Comparison of ENCODE assay signal across 18 cellular contexts in genomic region chr6:15483060-15483459, GRCh38.
"Had no signal": no experiment of that assay in that cellular context is flagged by ENCODE, and none has a peak within 500 bp of the region (broad histone marks: within the 10 kb centered on the region; RNA-seq: fewer than 3 reads in every experiment).

No MANE protein-coding gene starts in this region.

- H3K27me3 ChIP-seq: brain microvascular endothelial cell, dorsolateral prefrontal cortex, esophagus squamous epithelium, gastroesophageal sphincter, sigmoid colon, suprapubic skin had no signal

- ATAC-seq: gastroesophageal sphincter, WTC11 had no signal

- H3K27ac Mint-ChIP-seq: activated CD4-positive, alpha-beta T cell treated with anti-CD3 and anti-CD28 coated beads, Interleukin-2, amount 10 ng/mL, durations not matched to agents 24 days and 14 days; memory B cell; T-helper 1 cell treated with Interleukin-12 subunit alpha and Interleukin-12 subunit beta and Interleukin-4 antibody, amounts not matched to agents 30 μg/mL and 1 μg/mL, for 36 hours; type B pancreatic cell; WTC11 had no signal

- H3K4me3 Mint-ChIP-seq: activated CD4-positive, alpha-beta T cell treated with anti-CD3 and anti-CD28 coated beads, Interleukin-2, amount 10 ng/mL, durations not matched to agents 24 days and 14 days; activated naive CD4-positive, alpha-beta T cell treated with anti-CD3 and anti-CD28 coated beads, Interleukin-2, amount 50 U/mL, for 24 hours; memory B cell; nephron progenitor cell; T-helper 1 cell treated with Interleukin-12 subunit alpha and Interleukin-12 subunit beta and Interleukin-4 antibody, amounts not matched to agents 30 μg/mL and 1 μg/mL, for 36 hours; type B pancreatic cell; WTC11 had no signal

- H3K9me3 ChIP-seq: esophagus squamous epithelium, gastroesophageal sphincter, left ventricle myocardium inferior, sigmoid colon, suprapubic skin had no signal

- H3K9me3 Mint-ChIP-seq: activated CD4-positive, alpha-beta T cell treated with anti-CD3 and anti-CD28 coated beads, Interleukin-2, amount 10 ng/mL, durations not matched to agents 24 days and 14 days; activated naive CD4-positive, alpha-beta T cell treated with anti-CD3 and anti-CD28 coated beads, Interleukin-2, amount 50 U/mL, for 24 hours; memory B cell; T-helper 1 cell treated with Interleukin-12 subunit alpha and Interleukin-12 subunit beta and Interleukin-4 antibody, amounts not matched to agents 30 μg/mL and 1 μg/mL, for 36 hours; WTC11 had no signal

- H3K27me3 Mint-ChIP-seq: activated CD4-positive, alpha-beta T cell treated with anti-CD3 and anti-CD28 coated beads, Interleukin-2, amount 10 ng/mL, durations not matched to agents 24 days and 14 days; activated naive CD4-positive, alpha-beta T cell treated with anti-CD3 and anti-CD28 coated beads, Interleukin-2, amount 50 U/mL, for 24 hours; memory B cell; type B pancreatic cell had no signal

- DNase-seq: activated CD4-positive, alpha-beta T cell treated with anti-CD3 and anti-CD28 coated beads, Interleukin-2, amount 10 ng/mL, durations not matched to agents 24 days and 14 days; activated CD8-positive, alpha-beta memory T cell treated with anti-CD3 and anti-CD28 coated beads for 24 hours; brain microvascular endothelial cell; dorsolateral prefrontal cortex; esophagus squamous epithelium; kidney; left ventricle myocardium inferior; nephron progenitor cell; sigmoid colon; stimulated activated CD4-positive, alpha-beta T cell treated with anti-CD3 and anti-CD28 coated beads, Interleukin-12 subunit alpha, Interleukin-12 subunit beta, amount 100 ng/mL, for 4 hours; stimulated activated naive CD4-positive, alpha-beta T cell treated with Interleukin-2 at 50 U/mL for 16 hours had no signal

- H3K27ac ChIP-seq: brain microvascular endothelial cell, dorsolateral prefrontal cortex, esophagus squamous epithelium, gastroesophageal sphincter, left ventricle myocardium inferior, sigmoid colon, suprapubic skin had no signal

- H3K4me3 ChIP-seq: dorsolateral prefrontal cortex, esophagus squamous epithelium, gastroesophageal sphincter, left ventricle myocardium inferior, sigmoid colon, suprapubic skin had no signal
